8 cellular contexts compared by ENCODE assay signal in the genomic region with DNA sequence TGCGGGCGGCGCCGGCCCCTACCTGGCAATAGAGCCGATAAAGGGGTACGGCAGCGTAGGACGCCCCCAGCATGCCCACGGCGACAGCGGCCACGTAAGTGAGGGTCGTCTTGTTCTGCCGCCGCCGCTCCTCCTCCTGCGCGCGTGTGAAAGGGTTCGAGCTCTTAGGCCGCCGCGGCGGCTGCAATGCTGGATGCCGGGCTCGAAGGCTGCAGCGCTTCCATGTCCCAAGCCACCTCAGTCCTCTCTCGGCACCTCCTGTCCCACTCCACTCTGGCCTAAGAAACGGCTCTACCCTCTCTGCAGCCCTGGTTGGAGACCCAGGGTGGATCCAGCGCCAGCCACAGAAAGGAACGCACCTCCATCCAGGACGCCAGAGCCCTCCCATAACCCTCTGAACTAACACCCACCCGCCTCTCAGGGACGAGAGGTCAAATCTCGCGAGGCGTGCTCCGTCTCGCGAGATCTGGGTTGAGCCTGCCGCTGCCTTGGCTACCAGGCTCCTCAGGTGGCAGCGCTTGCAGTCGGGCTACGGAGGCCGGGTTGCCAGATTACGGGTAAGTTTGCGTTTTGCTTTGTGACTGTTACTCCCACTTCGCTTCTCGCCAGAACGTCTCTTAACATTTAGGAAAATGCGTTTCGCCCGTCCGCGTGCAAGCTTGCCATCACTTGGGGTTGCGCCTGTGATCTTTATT. TPM values are rescaled to one million over a fixed set of nuclear protein-coding genes. Genes with fewer than 3 reads are reported as not detected.
DNase-seq lines count a peak whose midpoint lies in the region; ATAC-seq and TF ChIP-seq lines count a peak whose summit lies in the region.

Gene COX11, minus strand, starts transcription at position 396 of the 695 bp plus-strand sequence. Its CDS starts 8 bp downstream, at position 388.
A gene with protein sequence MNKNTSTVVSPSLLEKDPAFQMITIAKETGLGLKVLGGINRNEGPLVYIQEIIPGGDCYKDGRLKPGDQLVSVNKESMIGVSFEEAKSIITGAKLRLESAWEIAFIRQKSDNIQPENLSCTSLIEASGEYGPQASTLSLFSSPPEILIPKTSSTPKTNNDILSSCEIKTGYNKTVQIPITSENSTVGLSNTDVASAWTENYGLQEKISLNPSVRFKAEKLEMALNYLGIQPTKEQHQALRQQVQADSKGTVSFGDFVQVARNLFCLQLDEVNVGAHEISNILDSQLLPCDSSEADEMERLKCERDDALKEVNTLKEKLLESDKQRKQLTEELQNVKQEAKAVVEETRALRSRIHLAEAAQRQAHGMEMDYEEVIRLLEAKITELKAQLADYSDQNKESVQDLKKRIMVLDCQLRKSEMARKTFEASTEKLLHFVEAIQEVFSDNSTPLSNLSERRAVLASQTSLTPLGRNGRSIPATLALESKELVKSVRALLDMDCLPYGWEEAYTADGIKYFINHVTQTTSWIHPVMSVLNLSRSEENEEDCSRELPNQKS (plus strand): TSS at position 507 of the 695 bp plus-strand sequence. CDS start 17,455 bp downstream, outside the sequence.

- H3K4me1 ChIP-seq in Caco-2 (peaks cover 23% of the 10 kb centered on the region), endocrine pancreas (ENCODE audit: control insufficient read depth, insufficient read depth, low read length) (peaks cover 33% of the 10 kb centered on the region)

- H3K9me3 Mint-ChIP-seq in Caco-2 (ENCODE audit: unreplicated experiment) = no peaks in the 10 kb centered on the region
- H3K9me3 Mint-ChIP-seq in memory B cell = no peaks in the 10 kb centered on the region

- H3K27me3 Mint-ChIP-seq in Caco-2 (ENCODE audit: insufficient read depth, unreplicated experiment) (no peaks in the 10 kb centered on the region), memory B cell (no peaks in the 10 kb centered on the region)

- CTCF ChIA-PET in Caco-2 (lab: Charles Lee) = no interaction called here

- BruUV-seq in Caco-2 (replicated peaks; lab: Mats Ljungman, UMichigan) = no TSS peak

- H3K27me3 ChIP-seq in Caco-2 (replicated peaks; ENCODE audit: control insufficient read depth, insufficient read depth, low read length) = no peaks in the 10 kb centered on the region
- no peaks in the 10 kb centered on the region for H3K27me3 ChIP-seq in endocrine pancreas (ENCODE audit: control insufficient read depth, insufficient read depth, low read length)

- ATAC-seq in GM21367 (IDR thresholded peaks at IDR 0.05; ENCODE audit: unreplicated experiment) = peak; percentile 88
- peak; percentile 91 for ATAC-seq in memory B cell (ENCODE audit: low read depth)

- H3K9me3 ChIP-seq in Caco-2 (no peaks in the 10 kb centered on the region), endocrine pancreas (ENCODE audit: control insufficient read depth, low read length) (no peaks in the 10 kb centered on the region)

- POLR2A ChIA-PET in Caco-2 (lab: Charles Lee) = interaction anchor here (1.0 kb wide), 1 partner anchor 11 kb away, joined by 4 read pairs; no protein-coding TSS in a partner anchor

- H3K4me1 Mint-ChIP-seq in Caco-2 (ENCODE audit: low read depth, unreplicated experiment) = no peaks in the 10 kb centered on the region
- H3K4me1 Mint-ChIP-seq in memory B cell = peaks cover 11% of the 10 kb centered on the region

- no peak within 1 kb of the TSS for H3K27ac Mint-ChIP-seq in Caco-2 (ENCODE audit: unreplicated experiment)
- no peak within 1 kb of the TSS for H3K27ac Mint-ChIP-seq in memory B cell

- H3K36me3 Mint-ChIP-seq in Caco-2 (ENCODE audit: insufficient read depth, unreplicated experiment) = peaks cover 16% of the 10 kb centered on the region
- H3K36me3 Mint-ChIP-seq in memory B cell = peaks cover 3% of the 10 kb centered on the region

- intact Hi-C loops in Caco-2 (cut with micrococcal nuclease; ENCODE audit: unreplicated experiment) = loop anchor here (2.0 kb wide), 1 partner anchor 68 kb away; the partner anchor contains the start of gene TOM1L1

- peak in 1 of 2 experiments; percentile 61 for TF ChIP-seq CTCF in Caco-2 (IDR thresholded peaks at IDR 0.05; ENCODE audit: insufficient read depth in 1 of 2, low read depth in 1 of 2, low read length in 1 of 2, severe bottlenecking in 1 of 2, unreplicated experiment in 1 of 2)

- DNase-seq in Caco-2 (peak; percentile 96), HT-29 (ENCODE audit: low spot score) (peak; percentile 99), NK-92 (lab: John Stamatoyannopoulos, UW; ENCODE audit: unreplicated experiment) (peak; percentile 59), memory B cell (ENCODE audit: low spot score in 2 of 2) (peak; percentile 92 to 94)
- DNase-seq in activated CD8-positive, alpha-beta memory T cell treated with anti-CD3 and anti-CD28 coated beads for 4 hours (ENCODE audit: low read depth in 2 of 2) = peak; percentile 81 to 88
- DNase-seq in stimulated activated CD8-positive, alpha-beta memory T cell treated with anti-CD3 and anti-CD28 coated beads, Interleukin-12 subunit alpha, Interleukin-12 subunit beta, amount 100 ng/mL, for 1 hour (ENCODE audit: low read depth) = peak; percentile 82

- H3K4me3 Mint-ChIP-seq in Caco-2 (ENCODE audit: unreplicated experiment) (no peak within 1 kb of the TSS), memory B cell (no peak within 1 kb of the TSS)

- H3K9ac ChIP-seq in endocrine pancreas (ENCODE audit: control insufficient read depth, insufficient read depth, low read length) = peak within 1 kb of the TSS; percentile 96

- H3K4me3 ChIP-seq in Caco-2 (ENCODE audit: low read depth, low read length) (peak within 1 kb of the TSS; percentile 62), endocrine pancreas (ENCODE audit: control insufficient read depth, insufficient read depth, low read length) (peak within 1 kb of the TSS; percentile 80)

- H3K36me3 ChIP-seq in Caco-2 (ENCODE audit: control insufficient read depth, insufficient read depth, low read length) (no peaks in the 10 kb centered on the region), endocrine pancreas (ENCODE audit: control insufficient read depth, insufficient read depth, low read length) (no peaks in the 10 kb centered on the region)

RNA-seq across cellular contexts. Expression of gene COX11, which starts in this region (rescaled TPM):
- 75.9 and 77.6 TPM in 2 replicates for total RNA-seq in Caco-2 (2022)
- total RNA-seq in HT-29 (2014; rRNA removed; shearing (Covaris generic)) = 142 and 148 TPM in 2 replicates

RNA-seq across cellular contexts. Expression of the second gene that starts in this region (rescaled TPM):
- total RNA-seq in Caco-2 (2022) = 16.1 and 16.8 TPM in 2 replicates
- total RNA-seq in HT-29 (2014; rRNA removed; shearing (Covaris generic)) = 3.4 and 4.1 TPM in 2 replicates

Comparison
In these comparisons a context has a peak if more than half of its experiments do, and no peak if none do; other contexts are left out.
1. Peak in every context shown above with its lines: DNase-seq, ATAC-seq and H3K4me3 ChIP-seq.